Comparison of ENCODE assay signal across 21 cellular contexts in genomic region chr5:37724395-37725125, GRCh38.
A peak's percentile ranks its signal among the peaks of the same experiment; 100 is the strongest.
DNase-seq lines count a peak whose midpoint lies in the region; ATAC-seq and TF ChIP-seq lines count a peak whose summit lies in the region.
"Had no signal": no experiment of that assay in that cellular context is flagged by ENCODE, and none has a peak within 500 bp of the region (broad histone marks: within the 10 kb centered on the region; RNA-seq: fewer than 3 reads in every experiment).

No MANE protein-coding gene starts in this region.

- ATAC-seq in HG02885 (IDR thresholded peaks at IDR 0.05; ENCODE audit: poor library complexity, unreplicated experiment): no peak
- ATAC-seq in GM21529 (IDR thresholded peaks at IDR 0.05; ENCODE audit: unreplicated experiment): no peak

- H3K9me3 Mint-ChIP-seq in endodermal cell: no peaks in the 10 kb centered on the region
- H3K9me3 Mint-ChIP-seq: mesothelial cell of epicardium had no signal

- H3K27ac Mint-ChIP-seq in endodermal cell: no peak overlapping the region
- H3K27ac Mint-ChIP-seq: mesothelial cell of epicardium had no signal

- H3K9me3 ChIP-seq in MG63: no peaks in the 10 kb centered on the region
- no peaks in the 10 kb centered on the region for H3K9me3 ChIP-seq in endodermal cell (ENCODE audit: control insufficient read depth, low read length)
- H3K9me3 ChIP-seq: BLaER1, colonic mucosa had no signal

- peaks cover 13% of the 10 kb centered on the region for H3K4me1 Mint-ChIP-seq in endodermal cell

- DNase-seq in EL (peak; percentile 61), MG63 (peak; percentile 52), endodermal cell (no peak), retinal pigment epithelial cell (ENCODE audit: low read depth) (no peak), NCI-H1436 (lab: John Stamatoyannopoulos, UW) (no peak), NAMALWA (ENCODE audit: low spot score) (no peak)
- DNase-seq: activated CD4-positive, alpha-beta T cell treated with anti-CD3 and anti-CD28 coated beads for 1 hour; activated effector memory CD4-positive, alpha-beta T cell treated with anti-CD3 and anti-CD28 coated beads, Interleukin-2, amount 50 U/mL, for 16 hours; amygdala; colonic mucosa; DMS153; KBM-7; NCI-H1105 treated with DMSO at 0.1 percent for 48 hours; stimulated activated CD4-positive, alpha-beta T cell treated with anti-CD3 and anti-CD28 coated beads, Interleukin-1b, Interleukin-23, amount 100 ng/mL, for 48 hours; T-helper 2 cell had no signal

- H3K4me3 Mint-ChIP-seq in endodermal cell: no peak overlapping the region
- H3K4me3 Mint-ChIP-seq: mesothelial cell of epicardium had no signal

- TF ChIP-seq CTCF in endodermal cell (conservative IDR thresholded peaks at IDR 0.05) (peak; percentile 55), retinal pigment epithelial cell (conservative IDR thresholded peaks at IDR 0.05; ENCODE audit: low read depth, low read length) (peak; percentile 8)

- no peaks in the 10 kb centered on the region for H3K4me1 ChIP-seq in endodermal cell (ENCODE audit: control insufficient read depth, insufficient read depth, low read length)
- H3K4me1 ChIP-seq: colonic mucosa had no signal

- H3K36me3 ChIP-seq in MG63: no peaks in the 10 kb centered on the region; the same call in 1 of the 2 replicates
- peaks cover 3% of the 10 kb centered on the region for H3K36me3 ChIP-seq in endodermal cell (ENCODE audit: control insufficient read depth, insufficient read depth, low read length)
- H3K36me3 ChIP-seq: colonic mucosa had no signal

- H3K27me3 Mint-ChIP-seq in endodermal cell (ENCODE audit: insufficient read depth): no peaks in the 10 kb centered on the region

- peaks cover 5% of the 10 kb centered on the region for H3K36me3 Mint-ChIP-seq in endodermal cell (ENCODE audit: low read depth)

- H3K27ac ChIP-seq in endodermal cell (ENCODE audit: low read depth, low read length): no peak overlapping the region
- H3K27ac ChIP-seq: BLaER1, colonic mucosa, epithelial cell of prostate, RWPE1 had no signal

- 94 to 97% methylated on average over 4 to 8 of the region's 8 CpGs for WGBS in endodermal cell (ENCODE audit: insufficient coverage in 1 of 2, insufficient read length in 1 of 2), 2 experiments

- no peak overlapping the region for H3K4me3 ChIP-seq in MG63
- H3K4me3 ChIP-seq in endodermal cell (ENCODE audit: low read length): no peak overlapping the region
- H3K4me3 ChIP-seq in retinal pigment epithelial cell (ENCODE audit: low read length): no peak overlapping the region
- H3K4me3 ChIP-seq: BLaER1, colonic mucosa had no signal

- H3K27me3 ChIP-seq in MG63: no peaks in the 10 kb centered on the region
- no peaks in the 10 kb centered on the region for H3K27me3 ChIP-seq in endodermal cell (ENCODE audit: control insufficient read depth, insufficient read depth, low read length, poor library complexity, severe bottlenecking)
- H3K27me3 ChIP-seq: BLaER1, colonic mucosa had no signal

- no peak overlapping the region for H3K9ac ChIP-seq in endodermal cell (ENCODE audit: extremely low read depth, low read length, poor library complexity, severe bottlenecking)
- H3K9ac ChIP-seq: BLaER1 had no signal

Comparison
In these comparisons a context has a peak if more than half of its experiments do, and no peak if none do; other contexts are left out.
1. DNase-seq: peak in EL (single experiment) and MG63 (single experiment); none in endodermal cell (single experiment), retinal pigment epithelial cell (single experiment), NCI-H1436 (single experiment) and NAMALWA (single experiment).